Comparison of ENCODE assay signal across 8 cellular contexts in the genomic region with DNA sequence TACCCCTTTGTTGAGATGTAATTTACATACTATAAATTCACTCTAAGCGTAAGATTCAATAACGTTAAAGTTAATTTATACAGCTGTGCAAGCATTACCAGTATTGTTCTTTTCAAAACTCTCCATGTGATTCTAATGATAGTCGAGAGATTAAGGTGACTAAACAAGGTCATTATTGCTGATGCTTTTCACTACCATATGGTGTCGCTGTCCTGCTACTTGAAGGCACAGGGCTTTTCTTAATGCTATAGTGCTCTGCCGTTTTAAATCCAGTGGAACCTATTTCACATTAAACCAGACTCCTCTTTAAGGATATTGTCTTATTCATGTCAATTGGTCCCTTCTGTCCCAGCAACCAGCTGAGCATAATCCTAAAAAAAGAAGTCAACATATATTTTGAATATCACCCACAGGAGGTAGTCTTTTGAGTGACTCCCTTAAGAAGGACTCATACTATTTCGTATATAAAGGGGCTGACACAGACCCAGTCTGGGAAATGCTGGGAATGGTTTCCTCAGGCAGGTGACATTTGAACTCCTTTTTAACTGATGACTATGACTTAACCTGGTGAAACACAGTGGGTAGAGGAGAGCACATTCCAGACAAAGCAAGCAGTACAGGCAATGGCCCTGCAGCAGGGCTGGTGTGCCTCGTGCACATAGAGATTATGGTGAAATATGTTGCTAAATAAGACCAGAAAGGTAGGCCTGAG. TPM values are rescaled to one million over a fixed set of nuclear protein-coding genes. Genes with fewer than 3 reads are reported as not detected.
DNase-seq lines count a peak whose midpoint lies in the region; ATAC-seq and TF ChIP-seq lines count a peak whose summit lies in the region.

No MANE protein-coding gene starts in this region.

- peaks cover 26% of the 10 kb centered on the region for H3K4me1 Mint-ChIP-seq in activated T-cell treated with anti-CD3 and anti-CD28 coated beads, Interleukin-2, amount 50 U/mL, for 4 hours (ENCODE audit: low read depth)

- no peak for TF ChIP-seq EP300 in Ishikawa (IDR thresholded peaks at IDR 0.05; ENCODE audit: borderline replicate concordance)

- H3K27me3 Mint-ChIP-seq in activated T-cell treated with anti-CD3 and anti-CD28 coated beads, Interleukin-2, amount 50 U/mL, for 4 hours (ENCODE audit: low read depth) = no peaks in the 10 kb centered on the region

- peak; percentile 80 for TF ChIP-seq RAD21 in Ishikawa (IDR thresholded peaks at IDR 0.05; ENCODE audit: low read depth)

- no peaks in the 10 kb centered on the region for H3K36me3 Mint-ChIP-seq in activated T-cell treated with anti-CD3 and anti-CD28 coated beads, Interleukin-2, amount 50 U/mL, for 4 hours (ENCODE audit: insufficient read depth)

- DNase-seq in activated T-cell treated with anti-CD3 and anti-CD28 coated beads, Interleukin-2, amount 50 U/mL, for 4 hours = no peak
- DNase-seq in activated T-cell treated with anti-CD3 and anti-CD28 coated beads, Interleukin-2, amount 50 U/mL, for 1 hour = no peak
- DNase-seq in OCI-M1 (lab: John Stamatoyannopoulos, UW) (peak; percentile 75), dermis microvascular lymphatic vessel endothelial cell (ENCODE audit: low read depth in 2 of 2) (peak; percentile 2 to 33), midbrain (lab: John Stamatoyannopoulos, UW) (peak; percentile 21), posterior cingulate gyrus (no peak)

- no peaks in the 10 kb centered on the region for H3K9me3 Mint-ChIP-seq in activated T-cell treated with anti-CD3 and anti-CD28 coated beads, Interleukin-2, amount 50 U/mL, for 4 hours

- no peak overlapping the region for H3K4me3 Mint-ChIP-seq in activated T-cell treated with anti-CD3 and anti-CD28 coated beads, Interleukin-2, amount 50 U/mL, for 4 hours

- intact Hi-C loops in posterior cingulate gyrus (cut with DNase I) = loop anchor here (5.0 to 10.0 kb wide), 3 partner anchors 95 to 193 kb away; no protein-coding TSS in a partner anchor

- ATAC-seq in activated T-cell treated with anti-CD3 and anti-CD28 coated beads, Interleukin-2, amount 50 U/mL, for 4 hours = peak; percentile 82 to 86
- peak; percentile 92 for ATAC-seq in GM21723 (IDR thresholded peaks at IDR 0.05; ENCODE audit: unreplicated experiment)

TF ChIP-seq in Ishikawa, 13 proteins besides CTCF, POLR2A, EP300 and RAD21:
- TF ChIP-seq EGR1 (IDR thresholded peaks at IDR 0.05) (no peak), TAF1 (IDR thresholded peaks at IDR 0.05; ENCODE audit: low read depth) (no peak), TCF12 (IDR thresholded peaks at IDR 0.05; ENCODE audit: low read depth) (no peak), NFIC (IDR thresholded peaks at IDR 0.05) (no peak), CREB1 (IDR thresholded peaks at IDR 0.05; ENCODE audit: low read depth) (no peak), TEAD4 (IDR thresholded peaks at IDR 0.05) (no peak), ZBTB7A (IDR thresholded peaks at IDR 0.05; ENCODE audit: low read depth) (no peak), CEBPB (IDR thresholded peaks at IDR 0.05) (no peak), YY1 (IDR thresholded peaks at IDR 0.05; ENCODE audit: low read depth) (no peak), FOXM1 (IDR thresholded peaks at IDR 0.05; ENCODE audit: borderline replicate concordance, low read depth) (no peak)
- TF ChIP-seq, protein P1, sequence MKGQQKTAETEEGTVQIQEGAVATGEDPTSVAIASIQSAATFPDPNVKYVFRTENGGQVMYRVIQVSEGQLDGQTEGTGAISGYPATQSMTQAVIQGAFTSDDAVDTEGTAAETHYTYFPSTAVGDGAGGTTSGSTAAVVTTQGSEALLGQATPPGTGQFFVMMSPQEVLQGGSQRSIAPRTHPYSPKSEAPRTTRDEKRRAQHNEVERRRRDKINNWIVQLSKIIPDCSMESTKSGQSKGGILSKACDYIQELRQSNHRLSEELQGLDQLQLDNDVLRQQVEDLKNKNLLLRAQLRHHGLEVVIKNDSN (IDR thresholded peaks at IDR 0.05) = no peak
- TF ChIP-seq, protein P2, sequence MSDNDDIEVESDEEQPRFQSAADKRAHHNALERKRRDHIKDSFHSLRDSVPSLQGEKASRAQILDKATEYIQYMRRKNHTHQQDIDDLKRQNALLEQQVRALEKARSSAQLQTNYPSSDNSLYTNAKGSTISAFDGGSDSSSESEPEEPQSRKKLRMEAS (IDR thresholded peaks at IDR 0.05) = no peak
- TF ChIP-seq, protein P3, sequence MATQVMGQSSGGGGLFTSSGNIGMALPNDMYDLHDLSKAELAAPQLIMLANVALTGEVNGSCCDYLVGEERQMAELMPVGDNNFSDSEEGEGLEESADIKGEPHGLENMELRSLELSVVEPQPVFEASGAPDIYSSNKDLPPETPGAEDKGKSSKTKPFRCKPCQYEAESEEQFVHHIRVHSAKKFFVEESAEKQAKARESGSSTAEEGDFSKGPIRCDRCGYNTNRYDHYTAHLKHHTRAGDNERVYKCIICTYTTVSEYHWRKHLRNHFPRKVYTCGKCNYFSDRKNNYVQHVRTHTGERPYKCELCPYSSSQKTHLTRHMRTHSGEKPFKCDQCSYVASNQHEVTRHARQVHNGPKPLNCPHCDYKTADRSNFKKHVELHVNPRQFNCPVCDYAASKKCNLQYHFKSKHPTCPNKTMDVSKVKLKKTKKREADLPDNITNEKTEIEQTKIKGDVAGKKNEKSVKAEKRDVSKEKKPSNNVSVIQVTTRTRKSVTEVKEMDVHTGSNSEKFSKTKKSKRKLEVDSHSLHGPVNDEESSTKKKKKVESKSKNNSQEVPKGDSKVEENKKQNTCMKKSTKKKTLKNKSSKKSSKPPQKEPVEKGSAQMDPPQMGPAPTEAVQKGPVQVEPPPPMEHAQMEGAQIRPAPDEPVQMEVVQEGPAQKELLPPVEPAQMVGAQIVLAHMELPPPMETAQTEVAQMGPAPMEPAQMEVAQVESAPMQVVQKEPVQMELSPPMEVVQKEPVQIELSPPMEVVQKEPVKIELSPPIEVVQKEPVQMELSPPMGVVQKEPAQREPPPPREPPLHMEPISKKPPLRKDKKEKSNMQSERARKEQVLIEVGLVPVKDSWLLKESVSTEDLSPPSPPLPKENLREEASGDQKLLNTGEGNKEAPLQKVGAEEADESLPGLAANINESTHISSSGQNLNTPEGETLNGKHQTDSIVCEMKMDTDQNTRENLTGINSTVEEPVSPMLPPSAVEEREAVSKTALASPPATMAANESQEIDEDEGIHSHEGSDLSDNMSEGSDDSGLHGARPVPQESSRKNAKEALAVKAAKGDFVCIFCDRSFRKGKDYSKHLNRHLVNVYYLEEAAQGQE (IDR thresholded peaks at IDR 0.05; ENCODE audit: low read depth) = no peak

RNA-seq across cellular contexts. Expression of a gene that starts 53.9 kb away (rescaled TPM):
- 100 to 1,000 TPM; 183 to 207 (median 195) TPM for total RNA-seq in activated T-cell treated with anti-CD3 and anti-CD28 coated beads, Interleukin-2, amount 50 U/mL, for 4 hours
- total RNA-seq in dermis microvascular lymphatic vessel endothelial cell = not detected in 2 replicates

Comparison
In these comparisons a context has a peak if more than half of its experiments do, and no peak if none do; other contexts are left out.
1. DNase-seq: peak in OCI-M1 (single experiment), dermis microvascular lymphatic vessel endothelial cell (2 of 2) and midbrain (single experiment); none in activated T-cell treated with anti-CD3 and anti-CD28 coated beads, Interleukin-2, amount 50 U/mL, for 4 hours (single experiment), activated T-cell treated with anti-CD3 and anti-CD28 coated beads, Interleukin-2, amount 50 U/mL, for 1 hour (single experiment) and posterior cingulate gyrus (0 of 10).
2. RNA of a gene that starts 53.9 kb away (total RNA-seq): 183 to 207 TPM in activated T-cell treated with anti-CD3 and anti-CD28 coated beads, Interleukin-2, amount 50 U/mL, for 4 hours; not detected in dermis microvascular lymphatic vessel endothelial cell; every median in the first group is over 100 times any median in the second.